14 cellular contexts compared by ENCODE assay signal in genomic region chr2:131016826-131017596, GRCh38.
DNase-seq lines count a peak whose midpoint lies in the region; ATAC-seq and FAIRE-seq lines count a peak whose summit lies in the region.
"Had no signal": no experiment of that assay in that cellular context is flagged by ENCODE, and none has a peak within 500 bp of the region (broad histone marks: within the 10 kb centered on the region; RNA-seq: fewer than 3 reads in every experiment).

No MANE protein-coding gene starts in this region.

- H3K27me3 ChIP-seq in small intestine (ENCODE audit: control insufficient read depth in 2 of 2, insufficient read depth in 2 of 2, low read length in 2 of 2) = peaks cover 0 to 2% of the 10 kb centered on the region in 2 donors
- H3K27me3 ChIP-seq: breast epithelium had no signal

- 39 to 45% (median 41%) methylated on average over 6 of the region's 6 CpGs for WGBS in small intestine, 3 donors

- no peak for FAIRE-seq in small intestine (lab: Jason Lieb, UNC)
- FAIRE-seq: H1 had no signal

- intact Hi-C loops in sciatic nerve (cut with DNase I) = no loop called here

- DNase-seq in HCEC 1CT (peak; percentile 21), amniotic epithelial cell (ENCODE audit: low read depth) (peak; percentile 96), glomerular visceral epithelial cell (ENCODE audit: extremely low spot score) (peak; percentile 28), small intestine (no peak), sciatic nerve (ENCODE audit: low spot score) (no peak)
- DNase-seq in activated naive CD8-positive, alpha-beta T cell treated with anti-CD3 and anti-CD28 coated beads, Interleukin-2, amount 50 U/mL, for 24 hours = no peak
- DNase-seq: DND-41; stimulated activated CD4-positive, alpha-beta T cell treated with anti-CD3 and anti-CD28 coated beads, Interleukin-15, amount 100 ng/mL, for 24 hours; stimulated activated naive CD4-positive, alpha-beta T cell treated with Interleukin-2 at 50 U/mL for 16 hours; T-helper 17 cell had no signal

- no peaks in the 10 kb centered on the region for H3K4me1 ChIP-seq in small intestine (ENCODE audit: control insufficient read depth in 2 of 2, insufficient read depth in 1 of 2, low read depth in 1 of 2, low read length in 1 of 2)
- H3K4me1 ChIP-seq: breast epithelium had no signal

- peak overlapping the region in 1 of 7 experiments; percentile 21 for H3K4me3 ChIP-seq in skin epidermis
- no peak overlapping the region for H3K4me3 ChIP-seq in small intestine (ENCODE audit: low read depth in 1 of 2, low read length in 2 of 2)
- H3K4me3 ChIP-seq: breast epithelium had no signal

- no peak overlapping the region for H3K27ac Mint-ChIP-seq in activated naive CD8-positive, alpha-beta T cell treated with anti-CD3 and anti-CD28 coated beads, Interleukin-2, amount 50 U/mL, for 24 hours
- H3K27ac Mint-ChIP-seq: T-helper 17 cell had no signal

- H3K36me3 Mint-ChIP-seq in activated naive CD8-positive, alpha-beta T cell treated with anti-CD3 and anti-CD28 coated beads, Interleukin-2, amount 50 U/mL, for 24 hours (ENCODE audit: low read depth) = no peaks in the 10 kb centered on the region

- peaks cover 9% of the 10 kb centered on the region for H3K27me3 Mint-ChIP-seq in activated naive CD8-positive, alpha-beta T cell treated with anti-CD3 and anti-CD28 coated beads, Interleukin-2, amount 50 U/mL, for 24 hours

- no peaks in the 10 kb centered on the region for H3K9me3 ChIP-seq in small intestine (ENCODE audit: control insufficient read depth, low read depth)
- H3K9me3 ChIP-seq: breast epithelium had no signal

- no peaks in the 10 kb centered on the region for H3K36me3 ChIP-seq in small intestine (ENCODE audit: control insufficient read depth in 2 of 2, insufficient read depth in 2 of 2, low read length in 2 of 2)
- H3K36me3 ChIP-seq: breast epithelium had no signal

- H3K27ac ChIP-seq in skin epidermis = peak overlapping the region in 17 of 21 experiments; percentile 5 to 80 (median 36)
- H3K27ac ChIP-seq in small intestine (ENCODE audit: low read depth in 1 of 2, low read length in 1 of 2) = no peak overlapping the region
- H3K27ac ChIP-seq: breast epithelium had no signal

- ATAC-seq in HG02981 (IDR thresholded peaks at IDR 0.05; ENCODE audit: unreplicated experiment) (no peak), sciatic nerve (no peak)
- no peak for ATAC-seq in activated naive CD8-positive, alpha-beta T cell treated with anti-CD3 and anti-CD28 coated beads, Interleukin-2, amount 50 U/mL, for 24 hours
- ATAC-seq: T-helper 17 cell had no signal

- no peaks in the 10 kb centered on the region for H3K9me3 Mint-ChIP-seq in activated naive CD8-positive, alpha-beta T cell treated with anti-CD3 and anti-CD28 coated beads, Interleukin-2, amount 50 U/mL, for 24 hours

- H3K4me1 Mint-ChIP-seq in activated naive CD8-positive, alpha-beta T cell treated with anti-CD3 and anti-CD28 coated beads, Interleukin-2, amount 50 U/mL, for 24 hours = no peaks in the 10 kb centered on the region

- H3K4me3 Mint-ChIP-seq in activated naive CD8-positive, alpha-beta T cell treated with anti-CD3 and anti-CD28 coated beads, Interleukin-2, amount 50 U/mL, for 24 hours = no peak overlapping the region
- H3K4me3 Mint-ChIP-seq: T-helper 17 cell had no signal

Comparison
In these comparisons a context has a peak if more than half of its experiments do, and no peak if none do; other contexts are left out.
1. DNase-seq: peak in HCEC 1CT (single experiment), amniotic epithelial cell (single experiment) and glomerular visceral epithelial cell (single experiment); none in activated naive CD8-positive, alpha-beta T cell treated with anti-CD3 and anti-CD28 coated beads, Interleukin-2, amount 50 U/mL, for 24 hours (single experiment), small intestine (single experiment) and sciatic nerve (single experiment).
2. H3K27ac ChIP-seq: peak in skin epidermis (17 of 21); none in small intestine (0 of 2).